Comparison of ENCODE assay signal across 1 cellular context in genomic region chr3:15952543-15953175, GRCh38.
A peak's percentile ranks its signal among the peaks of the same experiment; 100 is the strongest.
TF ChIP-seq lines count a peak whose summit lies in the region.

No MANE protein-coding gene starts in this region.

TF ChIP-seq in HepG2, 621 proteins besides CTCF, POLR2A, EP300 and RAD21 (continued from another document and continues in another):
- TF ChIP-seq SNAPC4 (CRISPR knock-in tag; IDR thresholded peaks at IDR 0.05), result no peak
- no peak for TF ChIP-seq HMGA1 (CRISPR knock-in tag; conservative IDR thresholded peaks at IDR 0.05)
- TF ChIP-seq, protein P1, sequence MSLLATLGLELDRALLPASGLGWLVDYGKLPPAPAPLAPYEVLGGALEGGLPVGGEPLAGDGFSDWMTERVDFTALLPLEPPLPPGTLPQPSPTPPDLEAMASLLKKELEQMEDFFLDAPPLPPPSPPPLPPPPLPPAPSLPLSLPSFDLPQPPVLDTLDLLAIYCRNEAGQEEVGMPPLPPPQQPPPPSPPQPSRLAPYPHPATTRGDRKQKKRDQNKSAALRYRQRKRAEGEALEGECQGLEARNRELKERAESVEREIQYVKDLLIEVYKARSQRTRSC (CRISPR knock-in tag; IDR thresholded peaks at IDR 0.05; ENCODE audit: low read depth), result no peak
- TF ChIP-seq TSC22D2 (CRISPR knock-in tag; IDR thresholded peaks at IDR 0.05; ENCODE audit: borderline replicate concordance), result no peak
- 0 out of 2 replicates have a peak, but pooled peaks have one; percentile 26 for TF ChIP-seq PPARG (CRISPR knock-in tag; conservative IDR thresholded peaks at IDR 0.05)
- TF ChIP-seq RXRB (CRISPR knock-in tag; IDR thresholded peaks at IDR 0.05; ENCODE audit: borderline replicate concordance), result peak; percentile 39
- 0 out of 2 replicates have a peak, but pooled peaks have one; percentile 30 for TF ChIP-seq HOMEZ (CRISPR knock-in tag; IDR thresholded peaks at IDR 0.05; ENCODE audit: low read depth)
- no peak for TF ChIP-seq HOXD1 (CRISPR knock-in tag; IDR thresholded peaks at IDR 0.05)
- TF ChIP-seq CEBPG (CRISPR knock-in tag; IDR thresholded peaks at IDR 0.05), result 0 out of 2 replicates have a peak, but pooled peaks have one; percentile 9
- TF ChIP-seq ZNF136 (CRISPR knock-in tag; IDR thresholded peaks at IDR 0.05; ENCODE audit: low read depth), result no peak
- no peak for TF ChIP-seq FLYWCH1 (CRISPR knock-in tag; IDR thresholded peaks at IDR 0.05)
- TF ChIP-seq FOSL2 (CRISPR knock-in tag; IDR thresholded peaks at IDR 0.05), result no peak
- TF ChIP-seq NR2F2 (IDR thresholded peaks at IDR 0.05; ENCODE audit: borderline replicate concordance, low read depth), result 0 out of 2 replicates have a peak, but pooled peaks have one; percentile 40
- no peak for TF ChIP-seq PRMT3 (CRISPR knock-in tag; IDR thresholded peaks at IDR 0.05; ENCODE audit: borderline replicate concordance, low read depth)
- no peak for TF ChIP-seq ZNF207 (IDR thresholded peaks at IDR 0.05; ENCODE audit: borderline replicate concordance)
- no peak for TF ChIP-seq ZNF746 (CRISPR knock-in tag; IDR thresholded peaks at IDR 0.05)
- no peak for TF ChIP-seq ARHGAP35 (CRISPR knock-in tag; IDR thresholded peaks at IDR 0.05; ENCODE audit: borderline replicate concordance)
- TF ChIP-seq RARA (CRISPR knock-in tag; IDR thresholded peaks at IDR 0.05), result 0 out of 2 replicates have a peak, but pooled peaks have one; percentile 12
- TF ChIP-seq KDM1A (CRISPR knock-in tag; IDR thresholded peaks at IDR 0.05), result no peak
- no peak for TF ChIP-seq ZNF841 (CRISPR knock-in tag; IDR thresholded peaks at IDR 0.05; ENCODE audit: borderline replicate concordance)
- no peak for TF ChIP-seq ZNF7 (CRISPR knock-in tag; IDR thresholded peaks at IDR 0.05)
- TF ChIP-seq ZBTB43 (CRISPR knock-in tag; conservative IDR thresholded peaks at IDR 0.05), result no peak
- TF ChIP-seq ZNF75D (CRISPR knock-in tag; IDR thresholded peaks at IDR 0.05; ENCODE audit: borderline replicate concordance), result no peak
- no peak for TF ChIP-seq AGO1 (IDR thresholded peaks at IDR 0.05; ENCODE audit: low read depth, low read length, poor library complexity, severe bottlenecking)
- TF ChIP-seq, protein P2, sequence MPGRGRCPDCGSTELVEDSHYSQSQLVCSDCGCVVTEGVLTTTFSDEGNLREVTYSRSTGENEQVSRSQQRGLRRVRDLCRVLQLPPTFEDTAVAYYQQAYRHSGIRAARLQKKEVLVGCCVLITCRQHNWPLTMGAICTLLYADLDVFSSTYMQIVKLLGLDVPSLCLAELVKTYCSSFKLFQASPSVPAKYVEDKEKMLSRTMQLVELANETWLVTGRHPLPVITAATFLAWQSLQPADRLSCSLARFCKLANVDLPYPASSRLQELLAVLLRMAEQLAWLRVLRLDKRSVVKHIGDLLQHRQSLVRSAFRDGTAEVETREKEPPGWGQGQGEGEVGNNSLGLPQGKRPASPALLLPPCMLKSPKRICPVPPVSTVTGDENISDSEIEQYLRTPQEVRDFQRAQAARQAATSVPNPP (CRISPR knock-in tag; IDR thresholded peaks at IDR 0.05), result no peak
- TF ChIP-seq TBX3 (IDR thresholded peaks at IDR 0.05; ENCODE audit: borderline replicate concordance), result no peak
- TF ChIP-seq ZNF720 (CRISPR knock-in tag; IDR thresholded peaks at IDR 0.05), result no peak
- no peak for TF ChIP-seq KIAA2018 (CRISPR knock-in tag; IDR thresholded peaks at IDR 0.05; ENCODE audit: borderline replicate concordance)
- TF ChIP-seq KLF13 (CRISPR knock-in tag; IDR thresholded peaks at IDR 0.05), result no peak
- no peak for TF ChIP-seq TFAP4 (IDR thresholded peaks at IDR 0.05; ENCODE audit: borderline replicate concordance, low read depth)
- no peak for TF ChIP-seq ZNF234 (CRISPR knock-in tag; conservative IDR thresholded peaks at IDR 0.05)
- TF ChIP-seq AHR (CRISPR knock-in tag; IDR thresholded peaks at IDR 0.05), result no peak
- TF ChIP-seq, protein P3, sequence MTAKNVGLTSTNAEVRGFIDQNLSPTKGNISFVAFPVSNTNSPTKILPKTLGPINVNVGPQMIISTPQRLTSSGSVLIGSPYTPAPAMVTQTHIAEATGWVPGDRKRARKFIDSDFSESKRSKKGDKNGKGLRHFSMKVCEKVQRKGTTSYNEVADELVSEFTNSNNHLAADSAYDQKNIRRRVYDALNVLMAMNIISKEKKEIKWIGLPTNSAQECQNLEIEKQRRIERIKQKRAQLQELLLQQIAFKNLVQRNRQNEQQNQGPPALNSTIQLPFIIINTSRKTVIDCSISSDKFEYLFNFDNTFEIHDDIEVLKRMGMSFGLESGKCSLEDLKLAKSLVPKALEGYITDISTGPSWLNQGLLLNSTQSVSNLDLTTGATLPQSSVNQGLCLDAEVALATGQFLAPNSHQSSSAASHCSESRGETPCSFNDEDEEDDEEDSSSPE (CRISPR knock-in tag; IDR thresholded peaks at IDR 0.05), result no peak
- no peak for TF ChIP-seq SOX6 (IDR thresholded peaks at IDR 0.05)
- peak; percentile 58; the same call in 1 of the 2 replicates for TF ChIP-seq SOX6 (CRISPR knock-in tag; IDR thresholded peaks at IDR 0.05)
- no peak for TF ChIP-seq SMC3 (IDR thresholded peaks at IDR 0.05; ENCODE audit: low read length)
- TF ChIP-seq, protein P4, sequence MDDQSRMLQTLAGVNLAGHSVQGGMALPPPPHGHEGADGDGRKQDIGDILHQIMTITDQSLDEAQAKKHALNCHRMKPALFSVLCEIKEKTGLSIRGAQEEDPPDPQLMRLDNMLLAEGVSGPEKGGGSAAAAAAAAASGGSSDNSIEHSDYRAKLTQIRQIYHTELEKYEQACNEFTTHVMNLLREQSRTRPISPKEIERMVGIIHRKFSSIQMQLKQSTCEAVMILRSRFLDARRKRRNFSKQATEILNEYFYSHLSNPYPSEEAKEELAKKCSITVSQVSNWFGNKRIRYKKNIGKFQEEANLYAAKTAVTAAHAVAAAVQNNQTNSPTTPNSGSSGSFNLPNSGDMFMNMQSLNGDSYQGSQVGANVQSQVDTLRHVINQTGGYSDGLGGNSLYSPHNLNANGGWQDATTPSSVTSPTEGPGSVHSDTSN (CRISPR knock-in tag; IDR thresholded peaks at IDR 0.05; ENCODE audit: borderline replicate concordance), result no peak
- no peak for TF ChIP-seq ARNT2 (CRISPR knock-in tag; IDR thresholded peaks at IDR 0.05; ENCODE audit: low read depth)
- no peak for TF ChIP-seq ZNF264 (CRISPR knock-in tag; IDR thresholded peaks at IDR 0.05)
- no peak for TF ChIP-seq TAF1 (CRISPR knock-in tag; IDR thresholded peaks at IDR 0.05)
